11 cellular contexts compared by ENCODE assay signal in the genomic region with DNA sequence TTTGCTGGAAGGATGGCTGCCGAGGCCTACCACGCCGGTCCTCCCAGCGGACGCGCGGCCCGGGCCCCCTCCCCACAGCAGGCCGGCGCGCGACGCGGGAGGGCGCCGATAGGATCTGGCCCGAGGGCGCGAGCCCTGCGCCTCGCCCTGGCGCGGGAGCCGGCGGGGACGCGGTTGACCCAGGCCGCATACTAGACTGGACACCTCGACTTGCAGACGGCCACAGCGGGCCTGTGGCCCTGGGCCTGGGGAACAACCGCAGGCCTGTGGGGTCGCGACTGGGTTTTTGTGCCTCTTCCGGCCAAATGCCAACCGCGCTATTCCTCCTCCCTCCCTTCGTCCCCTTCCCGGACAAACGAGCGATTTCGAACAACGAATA. TPM values are rescaled to one million over a fixed set of nuclear protein-coding genes. Genes with fewer than 3 reads are reported as not detected.
DNase-seq lines count a peak whose midpoint lies in the region; ATAC-seq and TF ChIP-seq lines count a peak whose summit lies in the region.
"Had no signal": no experiment of that assay in that cellular context is flagged by ENCODE, and none has a peak within 500 bp of the region (broad histone marks: within the 10 kb centered on the region; RNA-seq: fewer than 3 reads in every experiment).

No MANE protein-coding gene starts in this region.

- H3K4me1 ChIP-seq in heart left ventricle (peaks cover 0 to 24% (median 17%) of the 10 kb centered on the region in 12 donors), endodermal cell (ENCODE audit: control insufficient read depth, insufficient read depth, low read length) (no peaks in the 10 kb centered on the region), muscle layer of duodenum (ENCODE audit: control insufficient read depth in 1 of 2, insufficient read depth in 2 of 2, low read length in 2 of 2) (peaks cover 0 to 23% of the 10 kb centered on the region in 2 donors)

- peak overlapping the region; percentile 33 for H3K9ac ChIP-seq in endodermal cell (ENCODE audit: extremely low read depth, low read length, poor library complexity, severe bottlenecking)

- peaks cover 7% of the 10 kb centered on the region for H3K27me3 Mint-ChIP-seq in endodermal cell (ENCODE audit: insufficient read depth)

- H3K4me3 Mint-ChIP-seq in endodermal cell: peak overlapping the region; percentile 85

- H3K4me1 Mint-ChIP-seq in endodermal cell: peaks cover 34% of the 10 kb centered on the region

- intact Hi-C loops in heart left ventricle (cut with DNase I) (no loop called here), Right ventricle myocardium inferior (cut with DNase I) (no loop called here)

- H3K4me3 ChIP-seq in heart left ventricle (peak overlapping the region in 11 of 12 donors; percentile 17 to 47 (median 31)), endodermal cell (ENCODE audit: low read length) (peak overlapping the region; percentile 84), muscle layer of duodenum (ENCODE audit: low read depth in 1 of 2, low read length in 2 of 2) (peak overlapping the region; percentile 11 to 63)

- H3K9me3 Mint-ChIP-seq in endodermal cell: no peaks in the 10 kb centered on the region
- H3K9me3 Mint-ChIP-seq: CD8-positive, alpha-beta T cell; stimulated activated naive CD8-positive, alpha-beta T cell treated with anti-CD3 and anti-CD28 coated beads, Interleukin-15, Interleukin-2, amounts not matched to agents 100 ng/mL and 50 ng/mL, for 24 hours had no signal

- no peaks in the 10 kb centered on the region for H3K36me3 Mint-ChIP-seq in endodermal cell (ENCODE audit: low read depth)
- H3K36me3 Mint-ChIP-seq: CD8-positive, alpha-beta T cell had no signal

- H3K27ac ChIP-seq in heart left ventricle (no peak overlapping the region), endodermal cell (ENCODE audit: low read depth, low read length) (peak overlapping the region; percentile 67), muscle layer of duodenum (ENCODE audit: low read length) (no peak overlapping the region)

- TF ChIP-seq CTCF in heart left ventricle (IDR thresholded peaks at IDR 0.05): no peak
- TF ChIP-seq CTCF in endodermal cell (conservative IDR thresholded peaks at IDR 0.05): no peak

- H3K36me3 ChIP-seq in heart left ventricle: no peaks in the 10 kb centered on the region
- no peaks in the 10 kb centered on the region for H3K36me3 ChIP-seq in endodermal cell (ENCODE audit: control insufficient read depth, insufficient read depth, low read length)
- no peaks in the 10 kb centered on the region for H3K36me3 ChIP-seq in muscle layer of duodenum (ENCODE audit: control insufficient read depth in 1 of 2, insufficient read depth in 2 of 2, low read length in 2 of 2)

- 0 to 2% (median 1%) methylated on average over 3 to 43 of the region's 43 CpGs for WGBS in heart left ventricle, 4 donors
- WGBS in endodermal cell (ENCODE audit: insufficient coverage in 1 of 2, insufficient read length in 1 of 2), 2 experiments: 13 to 18% methylated on average over 8 to 43 of the region's 43 CpGs

- H3K27ac Mint-ChIP-seq in endodermal cell: peak overlapping the region; percentile 90
- H3K27ac Mint-ChIP-seq: CD8-positive, alpha-beta T cell; stimulated activated naive CD8-positive, alpha-beta T cell treated with anti-CD3 and anti-CD28 coated beads, Interleukin-15, Interleukin-2, amounts not matched to agents 100 ng/mL and 50 ng/mL, for 24 hours had no signal

- no peaks in the 10 kb centered on the region for H3K9me3 ChIP-seq in heart left ventricle
- no peaks in the 10 kb centered on the region for H3K9me3 ChIP-seq in endodermal cell (ENCODE audit: control insufficient read depth, low read length)
- no peaks in the 10 kb centered on the region for H3K9me3 ChIP-seq in muscle layer of duodenum (ENCODE audit: control insufficient read depth in 1 of 2, low read length in 2 of 2)

- TF ChIP-seq POLR2A in heart left ventricle (IDR thresholded peaks at IDR 0.05): no peak

- DNase-seq in heart left ventricle (no peak), Right ventricle myocardium inferior (ENCODE audit: missing footprints) (no peak), endodermal cell (peak; percentile 79), UCSD-AML1 (lab: John Stamatoyannopoulos, UW; ENCODE audit: unreplicated experiment) (no peak), T-helper 2 cell (no peak), SW 1271 (lab: John Stamatoyannopoulos, UW) (no peak)
- DNase-seq: CD8-positive, alpha-beta T cell had no signal

- peak in 1 of 4 donors; percentile 39 for ATAC-seq in heart left ventricle
- ATAC-seq in Right ventricle myocardium inferior: no peak
- no peak for ATAC-seq in HG03378 (IDR thresholded peaks at IDR 0.05; ENCODE audit: unreplicated experiment)
- ATAC-seq: CD8-positive, alpha-beta T cell had no signal

- H3K27me3 ChIP-seq in heart left ventricle (peaks cover 35 to 96% (median 69%) of the 10 kb centered on the region in 9 donors), endodermal cell (ENCODE audit: control insufficient read depth, insufficient read depth, low read length, poor library complexity, severe bottlenecking) (peaks cover 41% of the 10 kb centered on the region), muscle layer of duodenum (ENCODE audit: low read depth, low read length) (peaks cover 56% of the 10 kb centered on the region)

RNA-seq across cellular contexts. Expression of a gene that starts 2.5 kb away (rescaled TPM):
- not detected for total RNA-seq in heart left ventricle
- not detected for polyA plus RNA-seq in heart left ventricle
- not detected for total RNA-seq in Right ventricle myocardium inferior
- 1 to 10 TPM; 1.4 to 2.1 TPM for total RNA-seq in endodermal cell
- 19.9 TPM for polyA plus RNA-seq in endodermal cell (2013, experiment 1 of 2)
- 15.9 TPM for polyA plus RNA-seq in endodermal cell (2013, experiment 2 of 2)
- total RNA-seq: CD8-positive, alpha-beta T cell; omental fat pad had no signal

Comparison
In these comparisons a context has a peak if more than half of its experiments do, and no peak if none do; other contexts are left out.
1. H3K4me3 ChIP-seq: peak in every context shown above with its lines; median percentile 84 in endodermal cell; 37 in muscle layer of duodenum; 31 in heart left ventricle.